ENCODE assay signal across 11 cellular contexts in the genomic region with DNA sequence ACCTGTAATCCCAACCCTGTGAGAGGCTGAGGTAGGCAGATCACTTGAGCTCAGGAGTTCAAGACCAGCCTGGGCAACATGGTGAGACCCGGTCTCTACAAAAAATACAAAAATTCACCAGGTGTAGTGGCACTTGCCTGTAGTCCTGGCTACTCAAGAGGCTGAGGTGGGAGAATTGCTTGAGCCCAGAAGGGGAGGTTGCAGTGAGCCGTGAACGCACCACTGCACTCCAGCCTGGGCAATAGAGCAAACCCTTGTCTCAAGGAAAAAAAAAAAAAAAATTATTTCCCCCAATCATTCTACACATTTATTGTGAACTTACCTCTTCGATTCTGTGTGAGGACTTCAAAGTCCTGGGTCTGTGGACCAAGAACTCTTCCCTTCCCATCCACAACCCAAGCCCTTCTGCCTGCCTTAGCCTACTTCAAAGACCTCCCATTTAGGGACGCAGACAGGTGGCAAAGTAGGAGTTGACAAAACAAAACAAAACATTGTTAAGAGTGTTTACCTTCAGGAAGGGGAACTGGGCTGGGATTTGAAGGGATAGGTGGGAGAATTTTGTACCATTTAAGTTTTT. TPM values are rescaled to one million over a fixed set of nuclear protein-coding genes. Genes with fewer than 3 reads are reported as not detected.
DNase-seq lines count a peak whose midpoint lies in the region; ATAC-seq and TF ChIP-seq lines count a peak whose summit lies in the region.
"Had no signal": no experiment of that assay in that cellular context is flagged by ENCODE, and none has a peak within 500 bp of the region (broad histone marks: within the 10 kb centered on the region; RNA-seq: fewer than 3 reads in every experiment).

No MANE protein-coding gene starts in this region.

- intact Hi-C loops in PC-3 (cut with micrococcal nuclease) (loop anchor here (10.0 kb wide), 1 partner anchor 885 kb away; a partner anchor contains a TSS), esophagus muscularis mucosa (cut with DNase I) (loop anchor here (5.0 kb wide), 1 partner anchor 37 kb away; no protein-coding TSS in a partner anchor)

- no peaks in the 10 kb centered on the region for H3K36me3 ChIP-seq in BLaER1 treated with 17β-estradiol and CSF1 and Interleukin-3, amounts not matched to agents 10 nM and 100 nM
- no peaks in the 10 kb centered on the region for H3K36me3 ChIP-seq in PC-3 (ENCODE audit: low read depth, low read length)
- no peaks in the 10 kb centered on the region for H3K36me3 ChIP-seq in esophagus muscularis mucosa
- no peaks in the 10 kb centered on the region for H3K36me3 ChIP-seq in parathyroid adenoma (ENCODE audit: control insufficient read depth, insufficient read depth, low read length)

- no peak for TF ChIP-seq POLR2A in esophagus muscularis mucosa (IDR thresholded peaks at IDR 0.05; ENCODE audit: low read depth)

- CTCF ChIA-PET in PC-3 (lab: Charles Lee), result no interaction called here

- POLR2A ChIA-PET in PC-3 (lab: Charles Lee; ENCODE audit: unreplicated experiment), result no interaction called here

- H3K27ac ChIP-seq in BLaER1 treated with 17β-estradiol and CSF1 and Interleukin-3, amounts not matched to agents 10 nM and 100 nM, result peak overlapping the region in 4 of 11 experiments; percentile 22 to 51 (median 44); a peak in 5 of 22 replicates
- H3K27ac ChIP-seq in PC-3 (ENCODE audit: low read length) (peak overlapping the region; percentile 98), esophagus muscularis mucosa (replicated peaks in 1 of 4) (peak overlapping the region; percentile 90 to 97 (median 92)), parathyroid adenoma (peak overlapping the region; percentile 97)

- H3K9ac ChIP-seq in BLaER1 treated with 17β-estradiol and CSF1 and Interleukin-3, amounts not matched to agents 10 nM and 100 nM, result 0 out of 22 replicates have a peak overlapping the region, but pooled peaks of 1 of the 11 experiments have one; percentile 35
- H3K9ac ChIP-seq in PC-3 (ENCODE audit: low read length) (peak overlapping the region; percentile 88), parathyroid adenoma (no peak overlapping the region)

- H3K27me3 ChIP-seq in BLaER1 treated with 17β-estradiol and CSF1 and Interleukin-3, amounts not matched to agents 10 nM and 100 nM, result no peaks in the 10 kb centered on the region
- no peaks in the 10 kb centered on the region for H3K27me3 ChIP-seq in PC-3 (ENCODE audit: low read length)
- no peaks in the 10 kb centered on the region for H3K27me3 ChIP-seq in esophagus muscularis mucosa
- no peaks in the 10 kb centered on the region for H3K27me3 ChIP-seq in parathyroid adenoma (ENCODE audit: control insufficient read depth, insufficient read depth, low read length)

- DNase-seq in PC-3 (no peak), esophagus muscularis mucosa (ENCODE audit: extremely low spot score) (no peak), NCI-H1105 treated with DMSO at 0.1 percent for 48 hours (lab: John Stamatoyannopoulos, UW) (no peak), NCI-H526 treated with DMSO at 0.1 percent for 48 hours (lab: John Stamatoyannopoulos, UW) (no peak)
- DNase-seq: activated CD4-positive, alpha-beta T cell treated with anti-CD3 and anti-CD28 coated beads, Interleukin-2, amount 50 U/mL, for 1 hour; DND-41; NCI-H446 had no signal

- peaks cover 18 to 30% (median 24%) of the 10 kb centered on the region in 10 experiments for H3K4me1 ChIP-seq in BLaER1 treated with 17β-estradiol and CSF1 and Interleukin-3, amounts not matched to agents 10 nM and 100 nM
- peaks cover 59% of the 10 kb centered on the region for H3K4me1 ChIP-seq in PC-3 (ENCODE audit: insufficient read depth, low read length)
- H3K4me1 ChIP-seq in esophagus muscularis mucosa, result peaks cover 52 to 70% (median 60%) of the 10 kb centered on the region in 4 donors
- H3K4me1 ChIP-seq in parathyroid adenoma, result peaks cover 21% of the 10 kb centered on the region

- H3K4me2 ChIP-seq in BLaER1 treated with 17β-estradiol and CSF1 and Interleukin-3, amounts not matched to agents 10 nM and 100 nM, result peak overlapping the region in 9 of 11 experiments; percentile 13 to 57 (median 37); a peak in 15 of 22 replicates
- peak overlapping the region; percentile 75 for H3K4me2 ChIP-seq in PC-3 (ENCODE audit: low read length)
- peak overlapping the region; percentile 65 for H3K4me2 ChIP-seq in parathyroid adenoma (ENCODE audit: low read length)

- TF ChIP-seq EP300 in esophagus muscularis mucosa (IDR thresholded peaks at IDR 0.05), result no peak

- H3K79me2 ChIP-seq in PC-3 (ENCODE audit: low read length) (peaks cover 10% of the 10 kb centered on the region), parathyroid adenoma (no peaks in the 10 kb centered on the region)

- H2AFZ ChIP-seq in PC-3 (ENCODE audit: low read length) (no peak overlapping the region), parathyroid adenoma (peak overlapping the region; percentile 72)

- peaks cover 0 to 8% (median 4%) of the 10 kb centered on the region in 11 experiments; a peak in 8 of 22 replicates for H4K20me1 ChIP-seq in BLaER1 treated with 17β-estradiol and CSF1 and Interleukin-3, amounts not matched to agents 10 nM and 100 nM
- peaks cover 3% of the 10 kb centered on the region for H4K20me1 ChIP-seq in PC-3 (ENCODE audit: low read length)

- BruUV-seq in PC-3 (replicated peaks; lab: Mats Ljungman, UMichigan), result no TSS peak

- no peak for TF ChIP-seq CTCF in PC-3 (conservative IDR thresholded peaks at IDR 0.05; ENCODE audit: low read depth, low read length)
- TF ChIP-seq CTCF in esophagus muscularis mucosa (IDR thresholded peaks at IDR 0.05), result no peak
- TF ChIP-seq CTCF in parathyroid adenoma (IDR thresholded peaks at IDR 0.05), result no peak

- ATAC-seq in PC-3 (no peak), GM21367 (IDR thresholded peaks at IDR 0.05; ENCODE audit: unreplicated experiment) (no peak), HG03108 (IDR thresholded peaks at IDR 0.05; ENCODE audit: unreplicated experiment) (no peak)

- 96% methylated on average over 5 of the region's 5 CpGs for WGBS in esophagus muscularis mucosa

- H3F3A ChIP-seq in PC-3 (ENCODE audit: low read length, unreplicated experiment), result no peaks in the 10 kb centered on the region

- no peak overlapping the region for H3K4me3 ChIP-seq in BLaER1 treated with 17β-estradiol and CSF1 and Interleukin-3, amounts not matched to agents 10 nM and 100 nM
- H3K4me3 ChIP-seq in PC-3 (ENCODE audit: low read length) (peak overlapping the region; percentile 47; the same call in 1 of the 2 replicates), esophagus muscularis mucosa (peak overlapping the region; percentile 8 to 36 (median 29)), parathyroid adenoma (ENCODE audit: low read depth, low read length) (no peak overlapping the region)

- no peaks in the 10 kb centered on the region for H3K9me3 ChIP-seq in BLaER1 treated with 17β-estradiol and CSF1 and Interleukin-3, amounts not matched to agents 10 nM and 100 nM (replicated peaks in 1 of 11)
- no peaks in the 10 kb centered on the region for H3K9me3 ChIP-seq in PC-3 (ENCODE audit: low read length)
- H3K9me3 ChIP-seq in esophagus muscularis mucosa, result no peaks in the 10 kb centered on the region
- no peaks in the 10 kb centered on the region for H3K9me3 ChIP-seq in parathyroid adenoma (ENCODE audit: control insufficient read depth, low read length)

- H3K9me2 ChIP-seq in PC-3 (replicated peaks; ENCODE audit: low read length), result no peaks in the 10 kb centered on the region

RNA-seq across cellular contexts. Expression of a gene that starts 3.8 kb away (rescaled TPM):
- total RNA-seq in PC-3 (2014; rRNA removed) (45.1 and 46.9 TPM in 2 replicates), esophagus muscularis mucosa (10 to 100 TPM; 34.5 to 55.6 (median 41.6) TPM)

Comparison
In these comparisons a context has a peak if more than half of its experiments do, and no peak if none do; other contexts are left out.
1. H3K4me3 ChIP-seq: peak in PC-3 (single experiment) and esophagus muscularis mucosa (4 of 4); none in BLaER1 treated with 17β-estradiol and CSF1 and Interleukin-3, amounts not matched to agents 10 nM and 100 nM (0 of 10) and parathyroid adenoma (single experiment).
2. Peak in every context shown above with its lines, with median percentiles within 50 percentile points of each other: H3K4me2 ChIP-seq.